In the genomic region with DNA sequence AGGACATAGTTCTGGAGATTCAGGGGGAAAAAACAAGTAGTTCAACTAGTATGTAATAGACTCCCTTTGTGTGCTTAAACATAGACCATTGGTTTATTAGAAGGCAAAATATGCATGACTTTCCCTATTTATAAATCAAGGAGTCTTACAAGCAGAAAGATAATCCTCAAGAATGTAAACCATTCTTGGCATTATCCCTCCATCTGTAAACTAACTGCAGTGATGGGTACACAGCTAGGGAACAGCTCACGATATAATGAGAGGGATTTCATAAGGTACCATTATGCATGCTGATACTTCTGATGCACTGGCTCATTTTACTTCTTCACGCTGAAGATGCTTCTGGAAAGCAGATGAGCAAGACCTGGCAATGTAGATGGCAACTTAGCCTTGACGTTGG, we compare ENCODE assay signal across 10 cellular contexts. TPM values are rescaled to one million over a fixed set of nuclear protein-coding genes. Genes with fewer than 3 reads are reported as not detected.
DNase-seq lines count a peak whose midpoint lies in the region; ATAC-seq and TF ChIP-seq lines count a peak whose summit lies in the region.
"Had no signal": no experiment of that assay in that cellular context is flagged by ENCODE, and none has a peak within 500 bp of the region (broad histone marks: within the 10 kb centered on the region; RNA-seq: fewer than 3 reads in every experiment).

No MANE protein-coding gene starts in this region.

- H3K27me3 Mint-ChIP-seq in activated naive CD4-positive, alpha-beta T cell treated with anti-CD3 and anti-CD28 coated beads, Interleukin-2, amount 50 U/mL, for 24 hours = no peaks in the 10 kb centered on the region
- peaks cover 11% of the 10 kb centered on the region for H3K27me3 Mint-ChIP-seq in activated T-helper 17 cell treated with anti-CD3 and anti-CD28 coated beads, Interleukin-2, amount 50 U/mL, for 72 hours
- H3K27me3 Mint-ChIP-seq in immature natural killer cell (ENCODE audit: low read depth in 3 of 3) = peaks cover 7 to 26% (median 16%) of the 10 kb centered on the region in 3 donors

- H3K36me3 ChIP-seq in thoracic aorta = no peaks in the 10 kb centered on the region
- H3K36me3 ChIP-seq: SJCRH30 had no signal

- no peak for ATAC-seq in activated T-helper 17 cell treated with anti-CD3 and anti-CD28 coated beads, Interleukin-2, amount 50 U/mL, for 72 hours (replicated peaks)
- ATAC-seq in thoracic aorta (ENCODE audit: insufficient number of reproducible peaks, low FRiP score, low read depth) (no peak), GM18505 (IDR thresholded peaks at IDR 0.05; ENCODE audit: unreplicated experiment) (no peak), HG02870 (IDR thresholded peaks at IDR 0.05; ENCODE audit: unreplicated experiment) (no peak)

- peaks cover 41% of the 10 kb centered on the region for H3K4me1 Mint-ChIP-seq in activated naive CD4-positive, alpha-beta T cell treated with anti-CD3 and anti-CD28 coated beads, Interleukin-2, amount 50 U/mL, for 24 hours
- peaks cover 21% of the 10 kb centered on the region for H3K4me1 Mint-ChIP-seq in activated T-helper 17 cell treated with anti-CD3 and anti-CD28 coated beads, Interleukin-2, amount 50 U/mL, for 72 hours
- peaks cover 30 to 36% of the 10 kb centered on the region in 2 donors for H3K4me1 Mint-ChIP-seq in immature natural killer cell

- H3K4me3 Mint-ChIP-seq in activated naive CD4-positive, alpha-beta T cell treated with anti-CD3 and anti-CD28 coated beads, Interleukin-2, amount 50 U/mL, for 24 hours = peak overlapping the region; percentile 98
- peak overlapping the region; percentile 99 for H3K4me3 Mint-ChIP-seq in activated T-helper 17 cell treated with anti-CD3 and anti-CD28 coated beads, Interleukin-2, amount 50 U/mL, for 72 hours
- H3K4me3 Mint-ChIP-seq in immature natural killer cell = peak overlapping the region; percentile 98 to 100 (median 99)

- no peaks in the 10 kb centered on the region for H3K27me3 ChIP-seq in thoracic aorta (replicated peaks; ENCODE audit: insufficient read depth)
- H3K27me3 ChIP-seq: SJCRH30 had no signal

- peak overlapping the region; percentile 81 for H3K4me3 ChIP-seq in thoracic aorta

- TF ChIP-seq CTCF in thoracic aorta (IDR thresholded peaks at IDR 0.05) = no peak

- peak overlapping the region; percentile 98 for H3K27ac Mint-ChIP-seq in activated naive CD4-positive, alpha-beta T cell treated with anti-CD3 and anti-CD28 coated beads, Interleukin-2, amount 50 U/mL, for 24 hours
- peak overlapping the region; percentile 100 for H3K27ac Mint-ChIP-seq in activated T-helper 17 cell treated with anti-CD3 and anti-CD28 coated beads, Interleukin-2, amount 50 U/mL, for 72 hours
- H3K27ac Mint-ChIP-seq in immature natural killer cell = peak overlapping the region; percentile 91 to 100 (median 100)

- H3K36me3 Mint-ChIP-seq in activated naive CD4-positive, alpha-beta T cell treated with anti-CD3 and anti-CD28 coated beads, Interleukin-2, amount 50 U/mL, for 24 hours = peaks cover 3% of the 10 kb centered on the region
- H3K36me3 Mint-ChIP-seq in activated T-helper 17 cell treated with anti-CD3 and anti-CD28 coated beads, Interleukin-2, amount 50 U/mL, for 72 hours (ENCODE audit: low read depth) = peaks cover 44% of the 10 kb centered on the region
- H3K36me3 Mint-ChIP-seq in immature natural killer cell = no peaks in the 10 kb centered on the region

- H3K9me3 ChIP-seq in thoracic aorta = no peaks in the 10 kb centered on the region
- H3K9me3 ChIP-seq: SJCRH30 had no signal

- peaks cover 15 to 22% of the 10 kb centered on the region in 2 donors for H3K4me1 ChIP-seq in thoracic aorta (ENCODE audit: control insufficient read depth in 1 of 2, low read depth in 2 of 2)
- H3K4me1 ChIP-seq: SJCRH30 had no signal

- H3K9me3 Mint-ChIP-seq in activated naive CD4-positive, alpha-beta T cell treated with anti-CD3 and anti-CD28 coated beads, Interleukin-2, amount 50 U/mL, for 24 hours = no peaks in the 10 kb centered on the region
- H3K9me3 Mint-ChIP-seq in activated T-helper 17 cell treated with anti-CD3 and anti-CD28 coated beads, Interleukin-2, amount 50 U/mL, for 72 hours = no peaks in the 10 kb centered on the region
- H3K9me3 Mint-ChIP-seq in immature natural killer cell = peaks cover 0 to 2% (median 0%) of the 10 kb centered on the region in 6 donors

- TF ChIP-seq POLR2A in GM18505 (IDR thresholded peaks at IDR 0.05; ENCODE audit: borderline replicate concordance, extremely low read depth, insufficient read depth, insufficient read length) = no peak

- DNase-seq in activated naive CD4-positive, alpha-beta T cell treated with anti-CD3 and anti-CD28 coated beads, Interleukin-2, amount 50 U/mL, for 16 hours = no peak
- no peak for DNase-seq in immature natural killer cell
- DNase-seq in thoracic aorta (ENCODE audit: low spot score) = no peak
- DNase-seq in NCI-H526 (lab: John Stamatoyannopoulos, UW) = no peak
- DNase-seq: SJCRH30; stimulated activated CD4-positive, alpha-beta T cell treated with anti-CD3 and anti-CD28 coated beads, Interleukin-4, amount 100 ng/mL, for 4 hours had no signal

- no peak overlapping the region for H3K27ac ChIP-seq in thoracic aorta
- H3K27ac ChIP-seq: SJCRH30 had no signal

RNA-seq across cellular contexts. Expression of a gene that starts 0.9 kb away (rescaled TPM):
- 1 to 10 TPM in 1 of 2 donors, under 1 TPM in 1; 0.35 to 2.6 TPM for total RNA-seq in activated T-helper 17 cell treated with anti-CD3 and anti-CD28 coated beads, Interleukin-2, amount 50 U/mL, for 72 hours
- 1 to 10 TPM in 1 of 3 donors, under 1 TPM in 1, not detected in 1; 0.44 to 2.0 TPM for polyA plus RNA-seq in immature natural killer cell
- 1 to 10 TPM in 1 of 2 donors, not detected in 1; 1.8 TPM for total RNA-seq in thoracic aorta

RNA-seq across cellular contexts. Expression of a gene that starts 1.6 kb away (rescaled TPM):
- total RNA-seq in activated T-helper 17 cell treated with anti-CD3 and anti-CD28 coated beads, Interleukin-2, amount 50 U/mL, for 72 hours = 10 to 100 TPM; 60.7 to 70.9 TPM
- 10 to 100 TPM; 11.6 to 28.3 (median 12.3) TPM for polyA plus RNA-seq in immature natural killer cell
- 10 to 100 TPM; 14.5 to 34.5 TPM for total RNA-seq in thoracic aorta
